1 cellular context compared by ENCODE assay signal in genomic region chrX:33190016-33190415, GRCh38.
TF ChIP-seq lines count a peak whose summit lies in the region.

No MANE protein-coding gene starts in this region.

TF ChIP-seq in SK-N-SH, 30 proteins besides CTCF, POLR2A, EP300 and RAD21 (continued from another document):
- TF ChIP-seq REST (IDR thresholded peaks at IDR 0.05; ENCODE audit: low read depth, low read length) (no peak), GABPA (IDR thresholded peaks at IDR 0.05; ENCODE audit: low read depth) (no peak), POLR2AphosphoS5 (IDR thresholded peaks at IDR 0.05; ENCODE audit: low read depth, low read length) (no peak)
TF ChIP-seq in SK-N-SH: peak in this region for 0.
